25 cellular contexts compared by ENCODE assay signal in the genomic region with DNA sequence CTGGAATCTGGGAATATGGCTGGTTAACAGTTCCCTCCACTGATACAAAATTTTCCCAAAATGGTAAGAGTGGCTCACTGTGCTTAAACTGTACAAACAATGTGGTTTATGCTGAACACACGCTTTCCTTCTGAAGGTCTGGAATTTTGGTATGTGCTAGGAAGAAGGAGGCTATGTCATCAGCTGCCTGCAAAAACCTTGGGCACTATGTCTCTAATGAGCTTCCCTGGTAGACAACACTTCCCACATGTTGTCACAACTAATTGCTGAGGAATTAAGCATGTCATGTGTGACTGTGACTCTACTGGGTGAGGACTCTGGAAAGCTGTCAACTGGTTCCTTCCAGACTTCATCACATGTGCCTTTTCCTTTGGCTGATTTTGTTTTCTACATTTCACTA. TPM values are rescaled to one million over a fixed set of nuclear protein-coding genes. Genes with fewer than 3 reads are reported as not detected.
DNase-seq lines count a peak whose midpoint lies in the region; ATAC-seq and TF ChIP-seq lines count a peak whose summit lies in the region.
"Had no signal": no experiment of that assay in that cellular context is flagged by ENCODE, and none has a peak within 500 bp of the region (broad histone marks: within the 10 kb centered on the region; RNA-seq: fewer than 3 reads in every experiment).

No MANE protein-coding gene starts in this region.

- no peaks in the 10 kb centered on the region for H3K9me3 ChIP-seq in left ventricle myocardium inferior (replicated peaks)
- H3K9me3 ChIP-seq in heart left ventricle, result no peaks in the 10 kb centered on the region
- H3K9me3 ChIP-seq: ascending aorta, SJSA1, upper lobe of right lung had no signal

- DNase-seq in left ventricle myocardium inferior (no peak), heart left ventricle (no peak), astrocyte of the spinal cord (ENCODE audit: low read depth, low spot score) (peak; percentile 4), iris pigment epithelial cell (ENCODE audit: low read depth) (peak; percentile 51), type B pancreatic cell (ENCODE audit: extremely low spot score, unreplicated experiment) (no peak), CD14-positive monocyte (ENCODE audit: low spot score) (no peak)
- DNase-seq in activated naive CD4-positive, alpha-beta T cell treated with Interleukin-2 at 50 U/mL for 16 hours, result no peak
- DNase-seq: activated CD4-positive, alpha-beta T cell treated with anti-CD3 and anti-CD28 coated beads for 1 hour; activated CD8-positive, alpha-beta memory T cell treated with anti-CD3 and anti-CD28 coated beads, Interleukin-2, amount 50 U/mL, for 48 hours; activated gamma-delta T cell; CD4-positive, alpha-beta memory T cell; DND-41; head of caudate nucleus; islet precursor cell; NCI-H2029; NCI-H510A treated with DMSO at 0.1 percent for 48 hours; T1000; upper lobe of right lung had no signal

- ATAC-seq in heart left ventricle (no peak), HG03354 (IDR thresholded peaks at IDR 0.05; ENCODE audit: poor library complexity, severe bottlenecking, unreplicated experiment) (no peak)
- ATAC-seq: upper lobe of right lung had no signal

- no peak overlapping the region for H3K27ac Mint-ChIP-seq in type B pancreatic cell
- H3K27ac Mint-ChIP-seq in CD14-positive monocyte, result no peak overlapping the region
- H3K27ac Mint-ChIP-seq: CD4-positive, alpha-beta memory T cell; dendritic cell treated with granulocyte-macrophage colony-stimulating factor and Interleukin-4, amounts not matched to agents 40 ng/mL and 50 ng/mL, for 4 days; IgD-negative memory B cell; stimulated activated naive CD8-positive, alpha-beta T cell treated with anti-CD3 and anti-CD28 coated beads, Interleukin-15, Interleukin-2, amounts not matched to agents 100 ng/mL and 50 ng/mL, for 24 hours had no signal

- H3K27ac ChIP-seq in left ventricle myocardium inferior (replicated peaks) (peak overlapping the region; percentile 3), heart left ventricle (no peak overlapping the region)
- H3K27ac ChIP-seq: ascending aorta, SJSA1, upper lobe of right lung had no signal

- H3K4me3 ChIP-seq in left ventricle myocardium inferior (no peak overlapping the region), heart left ventricle (no peak overlapping the region), astrocyte of the spinal cord (ENCODE audit: low read depth, low read length) (no peak overlapping the region)
- H3K4me3 ChIP-seq: ascending aorta, SJSA1, upper lobe of right lung had no signal

- H3K36me3 ChIP-seq in left ventricle myocardium inferior, result peaks cover 20% of the 10 kb centered on the region
- H3K36me3 ChIP-seq in heart left ventricle, result peaks cover 0 to 39% (median 6%) of the 10 kb centered on the region in 9 donors
- H3K36me3 ChIP-seq: SJSA1 had no signal

- no peak overlapping the region for H3K4me3 Mint-ChIP-seq in type B pancreatic cell
- no peak overlapping the region for H3K4me3 Mint-ChIP-seq in CD14-positive monocyte
- H3K4me3 Mint-ChIP-seq: CD4-positive, alpha-beta memory T cell; dendritic cell treated with granulocyte-macrophage colony-stimulating factor and Interleukin-4, amounts not matched to agents 40 ng/mL and 50 ng/mL, for 4 days; IgD-negative memory B cell; neural crest cell; stimulated activated naive CD8-positive, alpha-beta T cell treated with anti-CD3 and anti-CD28 coated beads, Interleukin-15, Interleukin-2, amounts not matched to agents 100 ng/mL and 50 ng/mL, for 24 hours had no signal

- peaks cover 5% of the 10 kb centered on the region for H3K4me1 ChIP-seq in left ventricle myocardium inferior
- peaks cover 0 to 12% (median 0%) of the 10 kb centered on the region in 12 donors for H3K4me1 ChIP-seq in heart left ventricle
- H3K4me1 ChIP-seq: ascending aorta, upper lobe of right lung had no signal

- in situ Hi-C loops in astrocyte of the spinal cord (cut with HindIII; ENCODE audit: low sequenced_read_pairs), result no loop called here

- TF ChIP-seq POLR2A in heart left ventricle (IDR thresholded peaks at IDR 0.05), result no peak

- H3K27me3 Mint-ChIP-seq in type B pancreatic cell (no peaks in the 10 kb centered on the region), CD14-positive monocyte (ENCODE audit: low read depth in 3 of 3) (peaks cover 0 to 5% (median 0%) of the 10 kb centered on the region in 3 donors)
- H3K27me3 Mint-ChIP-seq: CD4-positive, alpha-beta memory T cell; dendritic cell treated with granulocyte-macrophage colony-stimulating factor and Interleukin-4, amounts not matched to agents 40 ng/mL and 50 ng/mL, for 4 days; IgD-negative memory B cell; stimulated activated naive CD8-positive, alpha-beta T cell treated with anti-CD3 and anti-CD28 coated beads, Interleukin-15, Interleukin-2, amounts not matched to agents 100 ng/mL and 50 ng/mL, for 24 hours had no signal

- no peaks in the 10 kb centered on the region for H3K9me3 Mint-ChIP-seq in type B pancreatic cell
- no peaks in the 10 kb centered on the region for H3K9me3 Mint-ChIP-seq in CD14-positive monocyte
- H3K9me3 Mint-ChIP-seq: CD4-positive, alpha-beta memory T cell; dendritic cell treated with granulocyte-macrophage colony-stimulating factor and Interleukin-4, amounts not matched to agents 40 ng/mL and 50 ng/mL, for 4 days; IgD-negative memory B cell; stimulated activated naive CD8-positive, alpha-beta T cell treated with anti-CD3 and anti-CD28 coated beads, Interleukin-15, Interleukin-2, amounts not matched to agents 100 ng/mL and 50 ng/mL, for 24 hours had no signal

- WGBS in heart left ventricle, 4 donors, result 78 to 100% (median 86%) methylated on average over 1 of the region's 1 CpG

- no peak for TF ChIP-seq CTCF in left ventricle myocardium inferior (IDR thresholded peaks at IDR 0.05; ENCODE audit: borderline replicate concordance)
- TF ChIP-seq CTCF in heart left ventricle (IDR thresholded peaks at IDR 0.05), result no peak
- no peak for TF ChIP-seq CTCF in astrocyte of the spinal cord (IDR thresholded peaks at IDR 0.05; ENCODE audit: low read depth, low read length)
- TF ChIP-seq CTCF in type B pancreatic cell (conservative IDR thresholded peaks at IDR 0.05), result no peak
- TF ChIP-seq CTCF in CD14-positive monocyte (IDR thresholded peaks at IDR 0.05), result no peak

- H3K27me3 ChIP-seq in left ventricle myocardium inferior (ENCODE audit: low read depth) (no peaks in the 10 kb centered on the region), heart left ventricle (no peaks in the 10 kb centered on the region)
- H3K27me3 ChIP-seq: ascending aorta, SJSA1, upper lobe of right lung had no signal

- H3K36me3 Mint-ChIP-seq in type B pancreatic cell, result peaks cover 5% of the 10 kb centered on the region
- H3K36me3 Mint-ChIP-seq in CD14-positive monocyte, result no peaks in the 10 kb centered on the region

- intact Hi-C loops in left ventricle myocardium inferior (cut with micrococcal nuclease), result no loop called here
- intact Hi-C loops in heart left ventricle (cut with DNase I), result no loop called here
- intact Hi-C loops in CD14-positive monocyte (cut with micrococcal nuclease), result no loop called here

- no peaks in the 10 kb centered on the region for H3K4me1 Mint-ChIP-seq in type B pancreatic cell (ENCODE audit: unreplicated experiment)
- peaks cover 10% of the 10 kb centered on the region for H3K4me1 Mint-ChIP-seq in CD14-positive monocyte
- H3K4me1 Mint-ChIP-seq: CD4-positive, alpha-beta memory T cell; IgD-negative memory B cell; neural crest cell had no signal

RNA-seq across cellular contexts. Expression of a gene that starts 29.2 kb away (rescaled TPM):
- total RNA-seq in left ventricle myocardium inferior (19.3 TPM), heart left ventricle (10 to 100 TPM in 5 of 9 donors, 1 to 10 TPM in 4; 6.8 to 24.7 (median 17.1) TPM), type B pancreatic cell (ENCODE audit: low replicate concordance) (18.2 and 21.0 TPM in 2 replicates)
- polyA plus RNA-seq in heart left ventricle (1 to 10 TPM; 3.6 to 9.1 TPM), CD14-positive monocyte (1 to 10 TPM; 1.4 TPM)

RNA-seq across cellular contexts. Expression of a gene that starts 33.2 kb away (rescaled TPM):
- 23.5 TPM for total RNA-seq in left ventricle myocardium inferior
- 10 to 100 TPM; 20.4 to 38.5 (median 26.3) TPM for total RNA-seq in heart left ventricle
- polyA plus RNA-seq in heart left ventricle, result 10 to 100 TPM; 18.7 to 25.2 TPM
- 26.0 and 39.3 TPM in 2 replicates for total RNA-seq in type B pancreatic cell (ENCODE audit: low replicate concordance)
- 10 to 100 TPM; 36.2 to 43.4 TPM for polyA plus RNA-seq in CD14-positive monocyte

RNA-seq across cellular contexts. Expression of a gene that starts 34.9 kb away (rescaled TPM):
- 80.7 TPM for total RNA-seq in left ventricle myocardium inferior
- 10 to 100 TPM; 73.8 to 94.2 (median 78.1) TPM for total RNA-seq in heart left ventricle
- polyA plus RNA-seq in heart left ventricle, result 10 to 100 TPM; 26.6 to 40.2 TPM
- 90.0 and 99.9 TPM in 2 replicates for total RNA-seq in type B pancreatic cell (ENCODE audit: low replicate concordance)
- polyA plus RNA-seq in CD14-positive monocyte, result 10 to 100 TPM; 71.6 to 79.5 TPM

Comparison
In these comparisons a context has a peak if more than half of its experiments do, and no peak if none do; other contexts are left out.
1. DNase-seq: peak in astrocyte of the spinal cord (single experiment) and iris pigment epithelial cell (single experiment); none in left ventricle myocardium inferior (single experiment), heart left ventricle (0 of 5), type B pancreatic cell (single experiment), CD14-positive monocyte (single experiment) and activated naive CD4-positive, alpha-beta T cell treated with Interleukin-2 at 50 U/mL for 16 hours (single experiment).